1 cellular context compared by ENCODE assay signal in the genomic region with DNA sequence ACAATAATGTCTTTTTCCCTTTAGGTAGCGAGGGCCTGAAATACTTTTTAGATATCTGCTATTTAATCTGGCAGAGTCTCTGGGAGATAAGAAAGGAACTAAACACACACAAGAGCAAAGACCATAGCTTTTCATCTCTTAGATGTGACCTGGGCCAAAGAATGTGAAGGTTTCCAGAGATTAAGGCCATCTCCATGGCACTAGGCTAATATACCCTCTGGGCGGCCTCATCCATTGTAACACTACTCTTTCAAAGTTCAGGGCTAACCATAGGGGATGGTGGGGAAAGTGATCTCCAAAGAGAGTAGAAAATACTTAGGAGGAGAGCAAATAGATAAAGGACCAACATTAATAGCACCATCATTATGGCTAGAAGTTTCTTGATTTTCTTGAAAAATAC.
TF ChIP-seq lines count a peak whose summit lies in the region.

No MANE protein-coding gene starts in this region.

TF ChIP-seq in HepG2, 621 proteins besides CTCF, POLR2A, EP300 and RAD21 (continues in another document):
- TF ChIP-seq ZNF773 (CRISPR knock-in tag; IDR thresholded peaks at IDR 0.05; ENCODE audit: borderline replicate concordance): no peak
- no peak for TF ChIP-seq HNRNPLL (IDR thresholded peaks at IDR 0.05; ENCODE audit: low read depth, low read length, poor library complexity, severe bottlenecking)
- TF ChIP-seq, protein P1, sequence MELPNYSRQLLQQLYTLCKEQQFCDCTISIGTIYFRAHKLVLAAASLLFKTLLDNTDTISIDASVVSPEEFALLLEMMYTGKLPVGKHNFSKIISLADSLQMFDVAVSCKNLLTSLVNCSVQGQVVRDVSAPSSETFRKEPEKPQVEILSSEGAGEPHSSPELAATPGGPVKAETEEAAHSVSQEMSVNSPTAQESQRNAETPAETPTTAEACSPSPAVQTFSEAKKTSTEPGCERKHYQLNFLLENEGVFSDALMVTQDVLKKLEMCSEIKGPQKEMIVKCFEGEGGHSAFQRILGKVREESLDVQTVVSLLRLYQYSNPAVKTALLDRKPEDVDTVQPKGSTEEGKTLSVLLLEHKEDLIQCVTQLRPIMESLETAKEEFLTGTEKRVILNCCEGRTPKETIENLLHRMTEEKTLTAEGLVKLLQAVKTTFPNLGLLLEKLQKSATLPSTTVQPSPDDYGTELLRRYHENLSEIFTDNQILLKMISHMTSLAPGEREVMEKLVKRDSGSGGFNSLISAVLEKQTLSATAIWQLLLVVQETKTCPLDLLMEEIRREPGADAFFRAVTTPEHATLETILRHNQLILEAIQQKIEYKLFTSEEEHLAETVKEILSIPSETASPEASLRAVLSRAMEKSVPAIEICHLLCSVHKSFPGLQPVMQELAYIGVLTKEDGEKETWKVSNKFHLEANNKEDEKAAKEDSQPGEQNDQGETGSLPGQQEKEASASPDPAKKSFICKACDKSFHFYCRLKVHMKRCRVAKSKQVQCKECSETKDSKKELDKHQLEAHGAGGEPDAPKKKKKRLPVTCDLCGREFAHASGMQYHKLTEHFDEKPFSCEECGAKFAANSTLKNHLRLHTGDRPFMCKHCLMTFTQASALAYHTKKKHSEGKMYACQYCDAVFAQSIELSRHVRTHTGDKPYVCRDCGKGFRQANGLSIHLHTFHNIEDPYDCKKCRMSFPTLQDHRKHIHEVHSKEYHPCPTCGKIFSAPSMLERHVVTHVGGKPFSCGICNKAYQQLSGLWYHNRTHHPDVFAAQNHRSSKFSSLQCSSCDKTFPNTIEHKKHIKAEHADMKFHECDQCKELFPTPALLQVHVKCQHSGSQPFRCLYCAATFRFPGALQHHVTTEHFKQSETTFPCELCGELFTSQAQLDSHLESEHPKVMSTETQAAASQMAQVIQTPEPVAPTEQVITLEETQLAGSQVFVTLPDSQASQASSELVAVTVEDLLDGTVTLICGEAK (IDR thresholded peaks at IDR 0.05): no peak
- TF ChIP-seq, protein P1 (CRISPR knock-in tag; IDR thresholded peaks at IDR 0.05): no peak
- no peak for TF ChIP-seq ZFP82 (CRISPR knock-in tag; IDR thresholded peaks at IDR 0.05; ENCODE audit: borderline replicate concordance)
- TF ChIP-seq SP140L (CRISPR knock-in tag; IDR thresholded peaks at IDR 0.05; ENCODE audit: borderline replicate concordance): no peak
- TF ChIP-seq ELF4 (CRISPR knock-in tag; IDR thresholded peaks at IDR 0.05; ENCODE audit: borderline replicate concordance): no peak
- no peak for TF ChIP-seq FOXP1 (IDR thresholded peaks at IDR 0.05)
- no peak for TF ChIP-seq FOXP1 (CRISPR knock-in tag; IDR thresholded peaks at IDR 0.05)
- TF ChIP-seq, protein P2, sequence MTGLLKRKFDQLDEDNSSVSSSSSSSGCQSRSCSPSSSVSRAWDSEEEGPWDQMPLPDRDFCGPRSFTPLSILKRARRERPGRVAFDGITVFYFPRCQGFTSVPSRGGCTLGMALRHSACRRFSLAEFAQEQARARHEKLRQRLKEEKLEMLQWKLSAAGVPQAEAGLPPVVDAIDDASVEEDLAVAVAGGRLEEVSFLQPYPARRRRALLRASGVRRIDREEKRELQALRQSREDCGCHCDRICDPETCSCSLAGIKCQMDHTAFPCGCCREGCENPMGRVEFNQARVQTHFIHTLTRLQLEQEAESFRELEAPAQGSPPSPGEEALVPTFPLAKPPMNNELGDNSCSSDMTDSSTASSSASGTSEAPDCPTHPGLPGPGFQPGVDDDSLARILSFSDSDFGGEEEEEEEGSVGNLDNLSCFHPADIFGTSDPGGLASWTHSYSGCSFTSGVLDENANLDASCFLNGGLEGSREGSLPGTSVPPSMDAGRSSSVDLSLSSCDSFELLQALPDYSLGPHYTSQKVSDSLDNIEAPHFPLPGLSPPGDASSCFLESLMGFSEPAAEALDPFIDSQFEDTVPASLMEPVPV (CRISPR knock-in tag; IDR thresholded peaks at IDR 0.05): no peak
- TF ChIP-seq ZNF713 (CRISPR knock-in tag; IDR thresholded peaks at IDR 0.05): no peak
- peak; percentile 61 for TF ChIP-seq NCOA2 (CRISPR knock-in tag; IDR thresholded peaks at IDR 0.05)
- no peak for TF ChIP-seq ZNF678 (CRISPR knock-in tag; IDR thresholded peaks at IDR 0.05)
- TF ChIP-seq CCDC6 (CRISPR knock-in tag; IDR thresholded peaks at IDR 0.05): no peak
- TF ChIP-seq ZBTB44 (CRISPR knock-in tag; IDR thresholded peaks at IDR 0.05): no peak
- no peak for TF ChIP-seq SUZ12 (IDR thresholded peaks at IDR 0.05; ENCODE audit: low read depth, low read length)
- TF ChIP-seq CEBPG (CRISPR knock-in tag; IDR thresholded peaks at IDR 0.05): no peak
- TF ChIP-seq DNMT3B (CRISPR knock-in tag; conservative IDR thresholded peaks at IDR 0.05): no peak
- TF ChIP-seq, protein P3, sequence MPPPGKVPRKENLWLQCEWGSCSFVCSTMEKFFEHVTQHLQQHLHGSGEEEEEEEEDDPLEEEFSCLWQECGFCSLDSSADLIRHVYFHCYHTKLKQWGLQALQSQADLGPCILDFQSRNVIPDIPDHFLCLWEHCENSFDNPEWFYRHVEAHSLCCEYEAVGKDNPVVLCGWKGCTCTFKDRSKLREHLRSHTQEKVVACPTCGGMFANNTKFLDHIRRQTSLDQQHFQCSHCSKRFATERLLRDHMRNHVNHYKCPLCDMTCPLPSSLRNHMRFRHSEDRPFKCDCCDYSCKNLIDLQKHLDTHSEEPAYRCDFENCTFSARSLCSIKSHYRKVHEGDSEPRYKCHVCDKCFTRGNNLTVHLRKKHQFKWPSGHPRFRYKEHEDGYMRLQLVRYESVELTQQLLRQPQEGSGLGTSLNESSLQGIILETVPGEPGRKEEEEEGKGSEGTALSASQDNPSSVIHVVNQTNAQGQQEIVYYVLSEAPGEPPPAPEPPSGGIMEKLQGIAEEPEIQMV (CRISPR knock-in tag; IDR thresholded peaks at IDR 0.05; ENCODE audit: low read depth): no peak
- TF ChIP-seq, protein P4, sequence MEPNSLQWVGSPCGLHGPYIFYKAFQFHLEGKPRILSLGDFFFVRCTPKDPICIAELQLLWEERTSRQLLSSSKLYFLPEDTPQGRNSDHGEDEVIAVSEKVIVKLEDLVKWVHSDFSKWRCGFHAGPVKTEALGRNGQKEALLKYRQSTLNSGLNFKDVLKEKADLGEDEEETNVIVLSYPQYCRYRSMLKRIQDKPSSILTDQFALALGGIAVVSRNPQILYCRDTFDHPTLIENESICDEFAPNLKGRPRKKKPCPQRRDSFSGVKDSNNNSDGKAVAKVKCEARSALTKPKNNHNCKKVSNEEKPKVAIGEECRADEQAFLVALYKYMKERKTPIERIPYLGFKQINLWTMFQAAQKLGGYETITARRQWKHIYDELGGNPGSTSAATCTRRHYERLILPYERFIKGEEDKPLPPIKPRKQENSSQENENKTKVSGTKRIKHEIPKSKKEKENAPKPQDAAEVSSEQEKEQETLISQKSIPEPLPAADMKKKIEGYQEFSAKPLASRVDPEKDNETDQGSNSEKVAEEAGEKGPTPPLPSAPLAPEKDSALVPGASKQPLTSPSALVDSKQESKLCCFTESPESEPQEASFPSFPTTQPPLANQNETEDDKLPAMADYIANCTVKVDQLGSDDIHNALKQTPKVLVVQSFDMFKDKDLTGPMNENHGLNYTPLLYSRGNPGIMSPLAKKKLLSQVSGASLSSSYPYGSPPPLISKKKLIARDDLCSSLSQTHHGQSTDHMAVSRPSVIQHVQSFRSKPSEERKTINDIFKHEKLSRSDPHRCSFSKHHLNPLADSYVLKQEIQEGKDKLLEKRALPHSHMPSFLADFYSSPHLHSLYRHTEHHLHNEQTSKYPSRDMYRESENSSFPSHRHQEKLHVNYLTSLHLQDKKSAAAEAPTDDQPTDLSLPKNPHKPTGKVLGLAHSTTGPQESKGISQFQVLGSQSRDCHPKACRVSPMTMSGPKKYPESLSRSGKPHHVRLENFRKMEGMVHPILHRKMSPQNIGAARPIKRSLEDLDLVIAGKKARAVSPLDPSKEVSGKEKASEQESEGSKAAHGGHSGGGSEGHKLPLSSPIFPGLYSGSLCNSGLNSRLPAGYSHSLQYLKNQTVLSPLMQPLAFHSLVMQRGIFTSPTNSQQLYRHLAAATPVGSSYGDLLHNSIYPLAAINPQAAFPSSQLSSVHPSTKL (CRISPR knock-in tag; IDR thresholded peaks at IDR 0.05): 0 out of 2 replicates have a peak, but pooled peaks have one; percentile 8
- no peak for TF ChIP-seq DRAP1 (CRISPR knock-in tag; IDR thresholded peaks at IDR 0.05)
- no peak for TF ChIP-seq DMTF1 (CRISPR knock-in tag; IDR thresholded peaks at IDR 0.05)
- TF ChIP-seq CEBPB (IDR thresholded peaks at IDR 0.05; ENCODE audit: borderline replicate concordance, low read depth, low read length): no peak
- no peak for TF ChIP-seq RCOR2 (CRISPR knock-in tag; IDR thresholded peaks at IDR 0.05)
- TF ChIP-seq NFKB2 (CRISPR knock-in tag; IDR thresholded peaks at IDR 0.05; ENCODE audit: borderline replicate concordance): no peak
- TF ChIP-seq ZNF501 (CRISPR knock-in tag; IDR thresholded peaks at IDR 0.05): no peak
- TF ChIP-seq KLF9 (CRISPR knock-in tag; IDR thresholded peaks at IDR 0.05; ENCODE audit: low read depth): no peak
- no peak for TF ChIP-seq SOX6 (IDR thresholded peaks at IDR 0.05)
- peak; percentile 82 for TF ChIP-seq SOX6 (CRISPR knock-in tag; IDR thresholded peaks at IDR 0.05)
- TF ChIP-seq RARA (CRISPR knock-in tag; IDR thresholded peaks at IDR 0.05): peak; percentile 37
- peak; percentile 80 for TF ChIP-seq ZMYM4 (CRISPR knock-in tag; IDR thresholded peaks at IDR 0.05)
- TF ChIP-seq KDM5B (CRISPR knock-in tag; IDR thresholded peaks at IDR 0.05; ENCODE audit: borderline replicate concordance): no peak
- TF ChIP-seq RELA (CRISPR knock-in tag; IDR thresholded peaks at IDR 0.05): no peak
- TF ChIP-seq MIER3 (CRISPR knock-in tag; IDR thresholded peaks at IDR 0.05; ENCODE audit: borderline replicate concordance): no peak
- TF ChIP-seq KLF11 (CRISPR knock-in tag; IDR thresholded peaks at IDR 0.05): no peak
- no peak for TF ChIP-seq ZNF780A (CRISPR knock-in tag; IDR thresholded peaks at IDR 0.05)
- no peak for TF ChIP-seq CHD2 (IDR thresholded peaks at IDR 0.05; ENCODE audit: low read depth, low read length)
- no peak for TF ChIP-seq REPIN1 (CRISPR knock-in tag; IDR thresholded peaks at IDR 0.05; ENCODE audit: borderline replicate concordance, low read depth)
